1 cellular context compared by ENCODE assay signal in genomic region chr3:133745981-133746721, GRCh38.
TF ChIP-seq lines count a peak whose summit lies in the region.

TSS of gene TF (plus strand) at chr3:133746393. CDS start at chr3:133746441, 48 bp downstream.

TF ChIP-seq in HepG2, 621 proteins besides CTCF, POLR2A, EP300 and RAD21 (continued from another document and continues in another):
- peak; percentile 86; the same call in 1 of the 2 replicates for TF ChIP-seq ZNF614 (CRISPR knock-in tag; IDR thresholded peaks at IDR 0.05; ENCODE audit: borderline replicate concordance)
- TF ChIP-seq REST (IDR thresholded peaks at IDR 0.05; ENCODE audit: borderline replicate concordance in 1 of 2, low read depth in 1 of 2, low read length in 2 of 2): peak in 1 of 2 experiments; percentile 82; a peak in 2 of 4 replicates
- peak; percentile 72; the same call in 1 of the 2 replicates for TF ChIP-seq ZNF552 (CRISPR knock-in tag; IDR thresholded peaks at IDR 0.05; ENCODE audit: borderline replicate concordance)
- TF ChIP-seq CSRNP2 (CRISPR knock-in tag; conservative IDR thresholded peaks at IDR 0.05; ENCODE audit: low read depth): 0 out of 2 replicates have a peak, but pooled peaks have one; percentile 1
- no peak for TF ChIP-seq TBP (CRISPR knock-in tag; IDR thresholded peaks at IDR 0.05)
- TF ChIP-seq NR2F6 (IDR thresholded peaks at IDR 0.05): peak; percentile 96
- TF ChIP-seq NR2F6 (CRISPR knock-in tag; IDR thresholded peaks at IDR 0.05): peak; percentile 97
- TF ChIP-seq FOSL1 (CRISPR knock-in tag; IDR thresholded peaks at IDR 0.05; ENCODE audit: borderline replicate concordance): no peak
- peak; percentile 81; the same call in 1 of the 2 replicates for TF ChIP-seq KLF6 (CRISPR knock-in tag; IDR thresholded peaks at IDR 0.05)
- peak; percentile 15; the same call in 1 of the 2 replicates for TF ChIP-seq ZKSCAN1 (IDR thresholded peaks at IDR 0.05; ENCODE audit: low read length)
- peak; percentile 52; the same call in 1 of the 2 replicates for TF ChIP-seq RARG (CRISPR knock-in tag; IDR thresholded peaks at IDR 0.05; ENCODE audit: low read depth)
- TF ChIP-seq ZBTB49 (CRISPR knock-in tag; IDR thresholded peaks at IDR 0.05; ENCODE audit: borderline replicate concordance): peak; percentile 63; the same call in 1 of the 2 replicates
- 0 out of 2 replicates have a peak, but pooled peaks have one; percentile 68 for TF ChIP-seq ZNF510 (CRISPR knock-in tag; IDR thresholded peaks at IDR 0.05; ENCODE audit: low read depth)
- peak; percentile 99 for TF ChIP-seq POLR2G (IDR thresholded peaks at IDR 0.05; ENCODE audit: low read depth, low read length)
- TF ChIP-seq ZNF142 (CRISPR knock-in tag; IDR thresholded peaks at IDR 0.05): no peak; the same call in 1 of the 2 replicates
- 0 out of 2 replicates have a peak, but pooled peaks have one; percentile 21 for TF ChIP-seq TEF (CRISPR knock-in tag; IDR thresholded peaks at IDR 0.05)
- TF ChIP-seq TAF1 (CRISPR knock-in tag; IDR thresholded peaks at IDR 0.05): peak; percentile 98
- TF ChIP-seq MIER2 (CRISPR knock-in tag; IDR thresholded peaks at IDR 0.05): peak; percentile 58
- peak; percentile 89; the same call in 1 of the 2 replicates for TF ChIP-seq ZZZ3 (CRISPR knock-in tag; IDR thresholded peaks at IDR 0.05; ENCODE audit: borderline replicate concordance)
- peak; percentile 97 for TF ChIP-seq SKIL (CRISPR knock-in tag; IDR thresholded peaks at IDR 0.05; ENCODE audit: borderline replicate concordance)
- no peak for TF ChIP-seq HHEX (CRISPR knock-in tag; IDR thresholded peaks at IDR 0.05)
- peak; percentile 84 for TF ChIP-seq ZNF362 (CRISPR knock-in tag; IDR thresholded peaks at IDR 0.05; ENCODE audit: borderline replicate concordance)
- no peak for TF ChIP-seq GLMP (CRISPR knock-in tag; IDR thresholded peaks at IDR 0.05; ENCODE audit: borderline replicate concordance)
- peak; percentile 95 for TF ChIP-seq ZBTB4 (CRISPR knock-in tag; IDR thresholded peaks at IDR 0.05; ENCODE audit: borderline replicate concordance)
- TF ChIP-seq ZSCAN25 (CRISPR knock-in tag; IDR thresholded peaks at IDR 0.05): peak; percentile 97
- TF ChIP-seq ZFP82 (CRISPR knock-in tag; IDR thresholded peaks at IDR 0.05; ENCODE audit: borderline replicate concordance): peak; percentile 97
- no peak for TF ChIP-seq THAP7 (CRISPR knock-in tag; IDR thresholded peaks at IDR 0.05)
